In the genomic region with DNA sequence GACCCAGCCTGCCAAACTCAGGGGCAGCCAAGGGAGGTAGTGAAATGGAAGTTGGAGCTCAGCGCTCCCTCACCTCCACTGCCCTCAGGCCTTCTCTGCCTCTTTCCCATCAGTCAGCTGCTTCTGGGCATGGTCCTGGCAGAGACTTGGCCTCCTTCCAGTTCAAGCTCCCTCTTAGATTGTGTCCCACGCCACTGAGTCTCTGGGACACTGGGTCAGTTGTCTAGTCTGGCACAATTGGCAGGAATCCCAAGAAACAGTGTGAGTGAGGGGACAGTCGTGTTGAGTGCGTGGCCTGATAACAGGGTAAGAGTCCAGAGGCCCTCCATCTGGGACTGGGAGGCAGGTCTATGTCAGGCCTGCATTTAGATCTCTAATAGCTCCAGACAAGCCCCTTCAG, we compare ENCODE assay signal across 20 cellular contexts. TPM values are rescaled to one million over a fixed set of nuclear protein-coding genes. Genes with fewer than 3 reads are reported as not detected.
"Had no signal": no experiment of that assay in that cellular context is flagged by ENCODE, and none has a peak within 500 bp of the region (broad histone marks: within the 10 kb centered on the region; RNA-seq: fewer than 3 reads in every experiment).

No MANE protein-coding gene starts in this region.

- H3K36me3 Mint-ChIP-seq: activated naive CD8-positive, alpha-beta T cell treated with anti-CD3 and anti-CD28 coated beads for 36 hours; immature natural killer cell had no signal

- H3K36me3 ChIP-seq: brain microvascular endothelial cell, esophagus squamous epithelium, neural progenitor cell, ovary, transverse colon, vagina had no signal

- H3K4me1 ChIP-seq: esophagus squamous epithelium, neural progenitor cell, transverse colon, vagina had no signal

- H3K27me3 Mint-ChIP-seq: activated B cell treated with CpG ODN at 0.5 μM for 24 hours; activated CD4-positive, alpha-beta T cell treated with anti-CD3 and anti-CD28 coated beads, Interleukin-2, amount 10 ng/mL, durations not matched to agents 24 days and 14 days; activated naive CD8-positive, alpha-beta T cell treated with anti-CD3 and anti-CD28 coated beads for 36 hours had no signal

- H3K9me3 Mint-ChIP-seq: activated B cell treated with CpG ODN at 0.5 μM for 24 hours; activated CD4-positive, alpha-beta T cell treated with anti-CD3 and anti-CD28 coated beads, Interleukin-2, amount 10 ng/mL, durations not matched to agents 24 days and 14 days; activated naive CD8-positive, alpha-beta T cell treated with anti-CD3 and anti-CD28 coated beads for 36 hours; immature natural killer cell had no signal

- H3K27ac Mint-ChIP-seq: activated B cell treated with CpG ODN at 0.5 μM for 24 hours; activated CD4-positive, alpha-beta T cell treated with anti-CD3 and anti-CD28 coated beads, Interleukin-2, amount 10 ng/mL, durations not matched to agents 24 days and 14 days; activated CD8-positive, alpha-beta T cell treated with anti-CD3 and anti-CD28 coated beads, Interleukin-2, amount 10 ng/mL, durations not matched to agents 7 days and 5 days; activated naive CD8-positive, alpha-beta T cell treated with anti-CD3 and anti-CD28 coated beads for 36 hours; immature natural killer cell had no signal

- H3K4me3 Mint-ChIP-seq: activated B cell treated with CpG ODN at 0.5 μM for 24 hours; activated CD4-positive, alpha-beta T cell treated with anti-CD3 and anti-CD28 coated beads, Interleukin-2, amount 10 ng/mL, durations not matched to agents 24 days and 14 days; activated CD8-positive, alpha-beta T cell treated with anti-CD3 and anti-CD28 coated beads, Interleukin-2, amount 10 ng/mL, durations not matched to agents 7 days and 5 days; activated naive CD8-positive, alpha-beta T cell treated with anti-CD3 and anti-CD28 coated beads for 36 hours; immature natural killer cell; neural progenitor cell had no signal

- ATAC-seq: activated CD8-positive, alpha-beta T cell treated with anti-CD3 and anti-CD28 coated beads, Interleukin-2, amount 10 ng/mL, durations not matched to agents 7 days and 5 days had no signal

- H3K27me3 ChIP-seq: brain microvascular endothelial cell, esophagus squamous epithelium, neural progenitor cell, ovary, transverse colon, vagina had no signal

- H3K27ac ChIP-seq: brain microvascular endothelial cell, esophagus squamous epithelium, neural progenitor cell, ovary, transverse colon, vagina had no signal

- H2AFZ ChIP-seq: neural progenitor cell had no signal

- H3K9ac ChIP-seq: neural progenitor cell had no signal

- DNase-seq: activated B cell treated with CpG ODN at 0.5 μM for 24 hours; activated CD4-positive, alpha-beta T cell treated with anti-CD3 and anti-CD28 coated beads, Interleukin-2, amount 10 ng/mL, durations not matched to agents 24 days and 14 days; activated CD8-positive, alpha-beta T cell treated with anti-CD3 and anti-CD28 coated beads, Interleukin-2, amount 10 ng/mL, durations not matched to agents 7 days and 5 days; activated gamma-delta T cell treated with Interleukin-2 at 50 U/mL for 16 hours; activated naive CD8-positive, alpha-beta T cell treated with anti-CD3 and anti-CD28 coated beads for 36 hours; brain microvascular endothelial cell; cerebellar nuclear complex; effector CD8-positive, alpha-beta T cell; esophagus squamous epithelium; immature natural killer cell; ovary; stimulated activated CD4-positive, alpha-beta T cell treated with anti-CD3 and anti-CD28 coated beads, Interleukin-12 subunit alpha, Interleukin-12 subunit beta, amount 100 ng/mL, for 4 hours; stimulated activated CD4-positive, alpha-beta T cell treated with anti-CD3 and anti-CD28 coated beads, Interleukin-2, amount 100 ng/mL, for 24 hours; T-helper 2 cell; transverse colon had no signal

- H3K4me3 ChIP-seq: esophagus squamous epithelium, lung, neural progenitor cell, ovary, transverse colon, vagina had no signal

- H3K4me2 ChIP-seq: neural progenitor cell had no signal

- H3K4me1 Mint-ChIP-seq: activated B cell treated with CpG ODN at 0.5 μM for 24 hours; activated CD4-positive, alpha-beta T cell treated with anti-CD3 and anti-CD28 coated beads, Interleukin-2, amount 10 ng/mL, durations not matched to agents 24 days and 14 days; activated naive CD8-positive, alpha-beta T cell treated with anti-CD3 and anti-CD28 coated beads for 36 hours; immature natural killer cell; neural progenitor cell had no signal

- H3K9me3 ChIP-seq: esophagus squamous epithelium, ovary, transverse colon, vagina had no signal

RNA-seq across cellular contexts. Expression of gene TCN2, which starts 21.5 kb away (rescaled TPM):
- total RNA-seq: activated B cell treated with CpG ODN at 0.5 μM for 24 hours had no signal

RNA-seq across cellular contexts. Expression of gene GAL3ST1, which starts 54.0 kb away (rescaled TPM):
- total RNA-seq: activated B cell treated with CpG ODN at 0.5 μM for 24 hours; activated CD4-positive, alpha-beta T cell treated with anti-CD3 and anti-CD28 coated beads, Interleukin-2, amount 10 ng/mL, durations not matched to agents 24 days and 14 days; activated CD8-positive, alpha-beta T cell treated with anti-CD3 and anti-CD28 coated beads, Interleukin-2, amount 10 ng/mL, durations not matched to agents 7 days and 5 days; activated naive CD8-positive, alpha-beta T cell treated with anti-CD3 and anti-CD28 coated beads for 36 hours; endothelial cell of umbilical vein; fibroblast of villous mesenchyme; vagina had no signal
- polyA plus RNA-seq: endothelial cell of umbilical vein, immature natural killer cell had no signal
